8 cellular contexts compared by ENCODE assay signal in the genomic region with DNA sequence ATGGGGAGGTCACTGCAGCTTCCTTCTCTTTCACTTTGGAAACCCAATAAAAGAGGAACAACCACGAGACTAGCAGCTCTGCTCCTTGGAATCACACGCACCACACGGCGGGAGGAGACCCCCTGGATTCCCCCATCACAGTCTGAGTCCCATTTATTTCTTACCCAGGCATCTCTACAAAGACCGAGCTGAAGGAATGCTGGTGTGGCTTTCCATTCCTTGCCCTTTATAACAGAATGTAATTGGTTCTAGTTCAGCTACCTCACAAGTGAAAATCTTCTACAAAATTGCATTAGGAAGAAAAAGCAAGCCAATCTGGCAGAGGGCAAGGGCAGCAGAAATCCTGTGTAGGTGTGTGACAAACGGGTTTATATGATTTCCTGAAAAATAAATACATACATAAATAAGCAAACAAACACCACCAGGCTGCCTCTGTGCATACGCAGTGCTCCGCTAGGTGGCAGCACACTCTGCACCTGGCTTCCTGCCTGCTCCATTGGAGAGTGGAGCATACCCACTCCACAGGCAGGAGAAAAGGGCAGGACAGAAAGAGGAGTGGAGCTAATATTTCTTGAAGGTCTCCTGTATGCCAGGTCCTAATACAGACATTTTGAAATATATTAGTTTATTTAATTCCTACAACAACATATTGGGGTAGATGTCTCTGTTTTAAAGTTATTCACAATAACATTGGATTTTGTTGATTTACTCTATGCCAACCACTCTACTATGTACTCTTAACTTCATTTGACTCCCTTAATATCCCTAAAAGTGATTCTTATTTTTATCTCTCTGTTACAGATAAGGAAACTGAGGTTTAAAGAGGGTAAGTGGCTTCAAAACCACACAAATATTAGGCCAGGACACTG.
DNase-seq lines count a peak whose midpoint lies in the region; ATAC-seq and TF ChIP-seq lines count a peak whose summit lies in the region.

No MANE protein-coding gene starts in this region.

- no peak overlapping the region for H3K27ac ChIP-seq in hepatocyte
- no peak overlapping the region for H3K27ac ChIP-seq in spleen

- WGBS in hepatocyte (ENCODE audit: low lambda C conversion rate, missing lambda C conversion rate) = 31% methylated on average over 8 of the region's 8 CpGs
- 12 to 20% (median 16%) methylated on average over 8 of the region's 8 CpGs for WGBS in spleen, 5 donors

- TF ChIP-seq CTCF in hepatocyte (IDR thresholded peaks at IDR 0.05; ENCODE audit: poor library complexity) (peak; percentile 85), spleen (IDR thresholded peaks at IDR 0.05 in 8 of 11, conservative IDR thresholded peaks at IDR 0.05 in 3 of 11) (peak in 8 of 11 experiments; percentile 36 to 76 (median 66))

- ATAC-seq in GM18873 (IDR thresholded peaks at IDR 0.05; ENCODE audit: low FRiP score, unreplicated experiment) (peak; percentile 87), HG02981 (IDR thresholded peaks at IDR 0.05; ENCODE audit: unreplicated experiment) (peak; percentile 99)

- H4K20me1 ChIP-seq in hepatocyte (ENCODE audit: insufficient read depth, poor library complexity, severe bottlenecking) = no peaks in the 10 kb centered on the region

- H3K4me2 ChIP-seq in hepatocyte = peak overlapping the region; percentile 49

- no peaks in the 10 kb centered on the region for H3K9me2 ChIP-seq in hepatocyte (replicated peaks; ENCODE audit: insufficient read depth)

- peaks cover 3% of the 10 kb centered on the region for H3K27me3 ChIP-seq in adipocyte (replicated peaks; ENCODE audit: control insufficient read depth, insufficient read depth, low read length)
- no peaks in the 10 kb centered on the region for H3K27me3 ChIP-seq in hepatocyte
- H3K27me3 ChIP-seq in spleen (replicated peaks in 1 of 7) = no peaks in the 10 kb centered on the region

- no peak for TF ChIP-seq POLR2A in spleen (IDR thresholded peaks at IDR 0.05)

- H3K9me3 ChIP-seq in adipocyte (ENCODE audit: control insufficient read depth, low read length) = no peaks in the 10 kb centered on the region
- H3K9me3 ChIP-seq in hepatocyte (ENCODE audit: low read depth) = no peaks in the 10 kb centered on the region
- H3K9me3 ChIP-seq in spleen = no peaks in the 10 kb centered on the region

- DNase-seq in DMS153 (lab: John Stamatoyannopoulos, UW) (peak; percentile 16), NCI-H2107 (lab: John Stamatoyannopoulos, UW) (peak; percentile 17), adipocyte (ENCODE audit: low read depth) (peak; percentile 72), hepatocyte (ENCODE audit: low spot score) (peak; percentile 81), spleen (peak; percentile 71), OCI-M2 (lab: John Stamatoyannopoulos, UW; ENCODE audit: unreplicated experiment) (no peak)

- H3K36me3 ChIP-seq in adipocyte (ENCODE audit: control insufficient read depth, insufficient read depth, low read length, severe bottlenecking) (no peaks in the 10 kb centered on the region), hepatocyte (replicated peaks; ENCODE audit: insufficient read depth, low read depth) (no peaks in the 10 kb centered on the region), spleen (no peaks in the 10 kb centered on the region)

- H3K4me1 ChIP-seq in adipocyte (ENCODE audit: control insufficient read depth, insufficient read depth, low read length) (no peaks in the 10 kb centered on the region), hepatocyte (ENCODE audit: insufficient read depth) (no peaks in the 10 kb centered on the region), spleen (no peaks in the 10 kb centered on the region)

- no peaks in the 10 kb centered on the region for H3K79me2 ChIP-seq in hepatocyte

- intact Hi-C loops in spleen (cut with DNase I; ENCODE audit: low total_unique reads) = no loop called here

- H3K9ac ChIP-seq in adipocyte (ENCODE audit: low read length) = no peak overlapping the region

- peak overlapping the region; percentile 44 for H2AFZ ChIP-seq in hepatocyte

- H3K4me3 ChIP-seq in adipocyte (ENCODE audit: low read length) (peak overlapping the region; percentile 34), hepatocyte (no peak overlapping the region), spleen (no peak overlapping the region)
